ENCODE assay signal across 8 cellular contexts in genomic region chr3:98602078-98602678, GRCh38. TPM values are rescaled to one million over a fixed set of nuclear protein-coding genes. Genes with fewer than 3 reads are reported as not detected.
DNase-seq lines count a peak whose midpoint lies in the region; ATAC-seq and TF ChIP-seq lines count a peak whose summit lies in the region.

No MANE protein-coding gene starts in this region.

- no peaks in the 10 kb centered on the region for H3K36me3 ChIP-seq in PC-9 (ENCODE audit: low read depth)

- H4K20me1 ChIP-seq in PC-9 (ENCODE audit: insufficient read depth): no peaks in the 10 kb centered on the region

- H3K27me3 ChIP-seq in PC-9 (ENCODE audit: insufficient read depth, low read depth): no peaks in the 10 kb centered on the region
- no peaks in the 10 kb centered on the region for H3K27me3 ChIP-seq in dorsolateral prefrontal cortex

- CTCF ChIA-PET in PC-9 (lab: Charles Lee): interaction anchor here (0.5 to 1.2 kb wide), 13 partner anchors 8 to 1162 kb away, joined by 3 to 11 read pairs (median 4); partner anchors contain the start of gene CPOX

- H3K9me3 ChIP-seq in PC-9 (ENCODE audit: insufficient read depth, low read depth): no peaks in the 10 kb centered on the region

- H3K4me1 ChIP-seq in PC-9 (replicated peaks; ENCODE audit: insufficient read depth): no peaks in the 10 kb centered on the region

- TF ChIP-seq CTCF in PC-9 (conservative IDR thresholded peaks at IDR 0.05): peak; percentile 95
- peak; percentile 67 to 97 (median 84) for TF ChIP-seq CTCF in dorsolateral prefrontal cortex (IDR thresholded peaks at IDR 0.05 in 54 of 56, conservative IDR thresholded peaks at IDR 0.05 in 2 of 56; ENCODE audit: low read depth in 1 of 56, partially characterized antibody in 56 of 56)

- POLR2A ChIA-PET in PC-9 (lab: Charles Lee; ENCODE audit: unreplicated experiment): interaction anchor here (0.5 to 0.6 kb wide), 2 partner anchors 192 to 299 kb away, joined by 3 to 8 read pairs; partner anchors contain the start of gene DCBLD2

- BruUV-seq in PC-9 (replicated peaks; lab: Mats Ljungman, UMichigan): no TSS peak

- ATAC-seq in GM21529 (IDR thresholded peaks at IDR 0.05; ENCODE audit: unreplicated experiment): peak; percentile 79
- no peak for ATAC-seq in HG02970 (IDR thresholded peaks at IDR 0.05; ENCODE audit: low FRiP score, unreplicated experiment)

- no peak overlapping the region for H2AFZ ChIP-seq in PC-9

- no peaks in the 10 kb centered on the region for H3K9me2 ChIP-seq in PC-9 (ENCODE audit: insufficient read depth)

- H3K27ac ChIP-seq in PC-9 (no peak overlapping the region), dorsolateral prefrontal cortex (peak overlapping the region in 11 of 59 donors; percentile 3 to 54 (median 16))

- H3F3A ChIP-seq in PC-9 (ENCODE audit: insufficient read depth, low read depth): no peaks in the 10 kb centered on the region

- H3K79me2 ChIP-seq in PC-9 (ENCODE audit: low read depth): no peaks in the 10 kb centered on the region

- intact Hi-C loops in PC-9 (cut with micrococcal nuclease; ENCODE audit: unreplicated experiment): loop anchor here (1.0 to 10.0 kb wide), 6 partner anchors 212 to 1183 kb away; partner anchors contain the start of gene GABRR3
- intact Hi-C loops in dorsolateral prefrontal cortex (cut with DNase I): loop anchor here (2.0 to 10.0 kb wide), 4 partner anchors 130 to 393 kb away; no protein-coding TSS in a partner anchor

- H3K4me3 ChIP-seq in PC-9: no peak overlapping the region
- H3K4me3 ChIP-seq in dorsolateral prefrontal cortex: no peak overlapping the region

- DNase-seq in stimulated activated CD4-positive, alpha-beta T cell treated with anti-CD3 and anti-CD28 coated beads, Interleukin-1b, Interleukin-23, amount 100 ng/mL, for 48 hours: peak; percentile 5
- DNase-seq in stimulated activated CD4-positive, alpha-beta T cell treated with anti-CD3 and anti-CD28 coated beads, Interleukin-2, amount 100 ng/mL, for 48 hours: no peak
- peak; percentile 69 for DNase-seq in HT-29 (ENCODE audit: low spot score)
- DNase-seq in PC-9: peak; percentile 29 to 61
- peak in 3 of 10 donors; percentile 15 to 64 (median 41) for DNase-seq in dorsolateral prefrontal cortex
- DNase-seq in lung microvascular endothelial cell (ENCODE audit: low read depth in 2 of 2): peak; percentile 82 to 83

- H3K4me2 ChIP-seq in PC-9: no peak overlapping the region

RNA-seq across cellular contexts. Expression of gene CPOX, which starts 8.8 kb away (rescaled TPM):
- total RNA-seq in HT-29 (2014; rRNA removed; shearing (Covaris generic)): 28.8 and 31.4 TPM in 2 replicates
- total RNA-seq in PC-9 (2021) (30.4 and 35.2 TPM in 2 replicates), dorsolateral prefrontal cortex (100 to 1,000 TPM in 3 of 120 experiments, 10 to 100 TPM in 117; 23.2 to 140 (median 47.8) TPM), lung microvascular endothelial cell (15.7 and 16.9 TPM in 2 replicates)

Comparison
In these comparisons a context has a peak if more than half of its experiments do, and no peak if none do; other contexts are left out.
1. DNase-seq: peak in stimulated activated CD4-positive, alpha-beta T cell treated with anti-CD3 and anti-CD28 coated beads, Interleukin-1b, Interleukin-23, amount 100 ng/mL, for 48 hours (single experiment), HT-29 (single experiment), PC-9 (2 of 2) and lung microvascular endothelial cell (2 of 2); none in stimulated activated CD4-positive, alpha-beta T cell treated with anti-CD3 and anti-CD28 coated beads, Interleukin-2, amount 100 ng/mL, for 48 hours (0 of 2).